Comparison of ENCODE assay signal across 8 cellular contexts in genomic region chr11:67442504-67443398, GRCh38. TPM values are rescaled to one million over a fixed set of nuclear protein-coding genes. Genes with fewer than 3 reads are reported as not detected.
DNase-seq lines count a peak whose midpoint lies in the region; ATAC-seq and TF ChIP-seq lines count a peak whose summit lies in the region.

No MANE protein-coding gene starts in this region.

- ATAC-seq in GM21447 (IDR thresholded peaks at IDR 0.05; ENCODE audit: unreplicated experiment), result no peak
- no peak for ATAC-seq in GM19467 (IDR thresholded peaks at IDR 0.05; ENCODE audit: unreplicated experiment)

- peak overlapping the region; percentile 98 for H3K4me3 ChIP-seq in ACC112 (ENCODE audit: low read depth, low read length)
- H3K4me3 ChIP-seq in HL-60 (replicated peaks; ENCODE audit: insufficient read depth, low read length), result peak overlapping the region; percentile 48
- peak overlapping the region; percentile 61 for H3K4me3 ChIP-seq in mucosa of stomach (ENCODE audit: low read length)

- peaks cover 7% of the 10 kb centered on the region for H3K4me1 ChIP-seq in ACC112 (ENCODE audit: control insufficient read depth, insufficient read depth, low read length, unreplicated experiment)
- H3K4me1 ChIP-seq in mucosa of stomach (ENCODE audit: control insufficient read depth, insufficient read depth, low read length), result peaks cover 45% of the 10 kb centered on the region

- peaks cover 6% of the 10 kb centered on the region for H3K79me2 ChIP-seq in ACC112 (ENCODE audit: control insufficient read depth, insufficient read depth, low read length, unreplicated experiment)

- H2AFZ ChIP-seq in ACC112 (ENCODE audit: low read length, unreplicated experiment), result no peak overlapping the region

- H3K36me3 ChIP-seq in ACC112 (ENCODE audit: insufficient read depth, low read length) (no peaks in the 10 kb centered on the region), mucosa of stomach (ENCODE audit: control insufficient read depth, insufficient read depth, low read length) (peaks cover 26% of the 10 kb centered on the region)

- DNase-seq in HL-60 (ENCODE audit: low read depth in 1 of 2, low spot score in 1 of 2), result no peak
- DNase-seq in caudate nucleus (lab: John Stamatoyannopoulos, UW), result no peak
- DNase-seq in NCI-H510A treated with DMSO at 0.1 percent for 48 hours (lab: John Stamatoyannopoulos, UW), result no peak
- no peak for DNase-seq in HT-29 (ENCODE audit: low spot score)

- no peaks in the 10 kb centered on the region for H3K9me3 ChIP-seq in mucosa of stomach (ENCODE audit: control insufficient read depth, low read length)

- H3K27ac ChIP-seq in ACC112 (ENCODE audit: low read depth, low read length), result peak overlapping the region; percentile 41
- H3K27ac ChIP-seq in HL-60 (replicated peaks), result peak overlapping the region; percentile 41
- H3K27ac ChIP-seq in caudate nucleus (ENCODE audit: low read depth, low read length), result peak overlapping the region; percentile 82

- no peaks in the 10 kb centered on the region for H3K27me3 ChIP-seq in ACC112 (ENCODE audit: insufficient read depth, low read length)
- H3K27me3 ChIP-seq in HL-60 (ENCODE audit: insufficient read depth, poor library complexity, severe bottlenecking), result no peaks in the 10 kb centered on the region
- H3K27me3 ChIP-seq in mucosa of stomach (ENCODE audit: control insufficient read depth, insufficient read depth, low read length), result no peaks in the 10 kb centered on the region

- peak overlapping the region; percentile 91 for H3K9ac ChIP-seq in mucosa of stomach (ENCODE audit: low read length)

- TF ChIP-seq CTCF in HL-60 (IDR thresholded peaks at IDR 0.05; ENCODE audit: insufficient read depth, low read length), result no peak

RNA-seq across cellular contexts. Expression of gene CORO1B, which starts 0.5 kb away (rescaled TPM):
- 357 and 366 TPM in 2 replicates for total RNA-seq in HT-29 (2014; rRNA removed; shearing (Covaris generic))

RNA-seq across cellular contexts. Expression of gene PTPRCAP, which starts 5.3 kb away (rescaled TPM):
- 1.9 and 4.0 TPM in 2 replicates for total RNA-seq in HT-29 (2014; rRNA removed; shearing (Covaris generic))

RNA-seq across cellular contexts. Expression of gene GPR152, which starts 9.8 kb away (rescaled TPM):
- total RNA-seq in HT-29 (2014; rRNA removed; shearing (Covaris generic)), result 0.34 TPM in 1 of 2 replicates, not detected in the other

RNA-seq across cellular contexts. Expression of gene CABP4, which starts 12.4 kb away (rescaled TPM):
- 11.8 and 16.2 TPM in 2 replicates for total RNA-seq in HT-29 (2014; rRNA removed; shearing (Covaris generic))

RNA-seq across cellular contexts. Expression of gene RPS6KB2, which starts 14.5 kb away (rescaled TPM):
- 125 and 137 TPM in 2 replicates for total RNA-seq in HT-29 (2014; rRNA removed; shearing (Covaris generic))

Comparison
In these comparisons a context has a peak if more than half of its experiments do, and no peak if none do; other contexts are left out.
1. H3K4me3 ChIP-seq: peak in every context shown above with its lines; median percentile 98 in ACC112; 61 in mucosa of stomach; 48 in HL-60.